Comparison of ENCODE assay signal across 2 cellular contexts in the genomic region with DNA sequence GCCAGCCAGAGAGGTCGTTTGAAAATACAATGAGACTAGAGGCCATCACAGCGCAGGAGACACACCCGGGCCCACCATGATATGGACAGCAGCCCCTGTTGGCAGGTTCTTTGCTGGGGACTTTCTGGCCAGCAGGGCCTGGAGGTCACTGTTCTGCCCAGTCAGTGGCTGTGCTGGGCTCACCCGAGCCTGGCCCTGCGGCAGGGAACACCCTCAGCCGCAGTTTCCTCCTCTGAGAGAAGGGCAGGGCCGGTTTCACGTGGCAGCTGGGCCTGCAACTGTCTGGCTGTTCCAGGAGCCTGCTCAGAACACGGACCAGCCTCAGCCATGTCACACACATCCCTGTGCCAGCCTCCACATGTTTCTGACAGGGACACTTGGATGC.
TF ChIP-seq lines count a peak whose summit lies in the region.

No MANE protein-coding gene starts in this region.

TF ChIP-seq in HEK293, 187 proteins besides CTCF, POLR2A, EP300 and RAD21:
- TF ChIP-seq ZNF341 (tag by site-specific recombination; IDR thresholded peaks at IDR 0.05; ENCODE audit: low read depth) (peak; percentile 66), ZNF157 (tag by site-specific recombination; IDR thresholded peaks at IDR 0.05) (no peak)

TF ChIP-seq in H1, 55 proteins besides CTCF, POLR2A, EP300 and RAD21:
- TF ChIP-seq HDAC6 (IDR thresholded peaks at IDR 0.05; ENCODE audit: low read depth, low read length) (no peak), BCL11A (IDR thresholded peaks at IDR 0.05; ENCODE audit: low read depth in 2 of 2, low read length in 2 of 2) (no peak), GTF2F1 (IDR thresholded peaks at IDR 0.05; ENCODE audit: borderline replicate concordance, low read depth, low read length) (no peak), HDAC2 (IDR thresholded peaks at IDR 0.05; ENCODE audit: borderline replicate concordance in 1 of 2, low read depth in 2 of 2, low read length in 2 of 2) (no peak), SP2 (IDR thresholded peaks at IDR 0.05; ENCODE audit: low read length) (no peak), ATF3 (IDR thresholded peaks at IDR 0.05; ENCODE audit: insufficient read depth, low read depth, low read length) (no peak), PHF8 (conservative IDR thresholded peaks at IDR 0.05; ENCODE audit: low read depth, low read length) (no peak), KDM4A (IDR thresholded peaks at IDR 0.05; ENCODE audit: low read depth, low read length, severe bottlenecking) (no peak), KDM1A (IDR thresholded peaks at IDR 0.05; ENCODE audit: borderline replicate concordance, low read length) (no peak), SP4 (IDR thresholded peaks at IDR 0.05; ENCODE audit: low read length) (no peak), SP1 (IDR thresholded peaks at IDR 0.05; ENCODE audit: low read depth, low read length) (no peak)
- TF ChIP-seq, protein P1, sequence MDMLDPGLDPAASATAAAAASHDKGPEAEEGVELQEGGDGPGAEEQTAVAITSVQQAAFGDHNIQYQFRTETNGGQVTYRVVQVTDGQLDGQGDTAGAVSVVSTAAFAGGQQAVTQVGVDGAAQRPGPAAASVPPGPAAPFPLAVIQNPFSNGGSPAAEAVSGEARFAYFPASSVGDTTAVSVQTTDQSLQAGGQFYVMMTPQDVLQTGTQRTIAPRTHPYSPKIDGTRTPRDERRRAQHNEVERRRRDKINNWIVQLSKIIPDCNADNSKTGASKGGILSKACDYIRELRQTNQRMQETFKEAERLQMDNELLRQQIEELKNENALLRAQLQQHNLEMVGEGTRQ (IDR thresholded peaks at IDR 0.05; ENCODE audit: low read length), result no peak
